8 cellular contexts compared by ENCODE assay signal in the genomic region with DNA sequence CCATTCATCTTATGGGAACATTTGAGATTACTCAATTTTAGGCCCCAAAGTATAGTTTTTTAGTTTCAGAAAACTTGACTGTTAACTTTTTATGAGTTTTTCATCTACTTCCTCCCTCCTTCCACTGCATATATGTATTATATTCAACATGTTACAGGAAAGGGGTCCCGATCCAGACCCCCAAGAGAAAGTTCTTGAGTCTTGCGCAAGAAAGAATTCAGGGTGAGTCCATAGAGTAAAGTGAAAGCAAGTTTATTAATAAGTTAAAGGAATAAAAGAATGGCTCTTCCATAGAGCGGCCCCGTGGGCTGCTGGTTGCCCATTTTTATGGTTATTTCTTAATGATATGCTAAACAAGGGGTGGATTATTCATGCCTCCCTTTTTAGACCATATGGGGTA.
"Had no signal": no experiment of that assay in that cellular context is flagged by ENCODE, and none has a peak within 500 bp of the region (broad histone marks: within the 10 kb centered on the region; RNA-seq: fewer than 3 reads in every experiment).

No MANE protein-coding gene starts in this region.

- H3K4me3 Mint-ChIP-seq: IgD-negative memory B cell had no signal

- H3K27ac ChIP-seq: HL-60, KMS-11 had no signal

- DNase-seq: GOT3, H7, HCEC 1CT, Karpas-422, KBM-7 had no signal

- H3K27me3 Mint-ChIP-seq: IgD-negative memory B cell had no signal

- H3K27ac Mint-ChIP-seq: IgD-negative memory B cell had no signal

- H3K4me2 ChIP-seq: KMS-11 had no signal

- H3K9ac ChIP-seq: KMS-11 had no signal
